Comparison of ENCODE assay signal across 18 cellular contexts in the genomic region with DNA sequence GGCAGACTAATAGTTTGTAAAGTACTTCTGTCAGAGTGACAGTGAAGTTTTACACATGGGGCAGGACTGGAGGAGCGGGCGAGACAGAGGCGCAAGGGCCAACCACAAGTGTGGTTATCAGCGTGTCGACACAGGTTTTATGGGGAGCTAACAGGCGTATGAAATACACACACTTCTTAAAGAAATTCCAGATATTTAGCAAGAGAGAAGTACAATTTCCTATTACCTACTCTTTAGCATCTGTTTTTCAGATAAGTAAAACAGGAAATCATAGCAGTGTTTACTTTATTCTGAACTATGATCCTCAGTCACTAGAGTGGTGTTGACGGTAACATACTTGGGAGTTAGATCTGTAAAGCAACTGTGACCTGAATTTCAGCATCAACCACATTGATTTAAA. TPM values are rescaled to one million over a fixed set of nuclear protein-coding genes. Genes with fewer than 3 reads are reported as not detected.
A peak's percentile ranks its signal among the peaks of the same experiment; 100 is the strongest.
DNase-seq lines count a peak whose midpoint lies in the region; ATAC-seq and TF ChIP-seq lines count a peak whose summit lies in the region.
"Had no signal": no experiment of that assay in that cellular context is flagged by ENCODE, and none has a peak within 500 bp of the region (broad histone marks: within the 10 kb centered on the region; RNA-seq: fewer than 3 reads in every experiment).

No MANE protein-coding gene starts in this region.

- no peak for TF ChIP-seq POLR2A in body of pancreas (IDR thresholded peaks at IDR 0.05)

- no peak overlapping the region for H3K4me2 ChIP-seq in DND-41 (ENCODE audit: insufficient read depth, low read length)

- peak; percentile 43 to 52 for TF ChIP-seq RAD21 in liver (IDR thresholded peaks at IDR 0.05)

- TF ChIP-seq CTCF in DND-41 (IDR thresholded peaks at IDR 0.05; ENCODE audit: borderline replicate concordance, extremely low read depth, low read length, poor library complexity, severe bottlenecking) (no peak), liver (IDR thresholded peaks at IDR 0.05; ENCODE audit: low read depth, low read length, missing input control) (no peak), body of pancreas (IDR thresholded peaks at IDR 0.05) (no peak)

- intact Hi-C loops in sciatic nerve (cut with DNase I) = no loop called here
- intact Hi-C loops in body of pancreas (cut with DNase I) = no loop called here

- no peaks in the 10 kb centered on the region for H4K20me1 ChIP-seq in DND-41 (ENCODE audit: insufficient read depth, low read length)

- DNase-seq in DND-41 (peak; percentile 33), NOMO-1 treated with DMSO at 0.1 percent for 48 hours (lab: John Stamatoyannopoulos, UW; ENCODE audit: unreplicated experiment) (peak; percentile 85), amniotic epithelial cell (ENCODE audit: low read depth) (peak; percentile 38), sciatic nerve (ENCODE audit: low spot score) (no peak), dedifferentiated amniotic fluid mesenchymal stem cell (ENCODE audit: extremely low spot score) (no peak), body of pancreas (no peak)
- DNase-seq: cerebellar nuclear complex, foreskin fibroblast, NCI-H2029 treated with DMSO at 0.1 percent for 48 hours, NCI-H524 had no signal

- no peaks in the 10 kb centered on the region for H3K79me2 ChIP-seq in DND-41 (ENCODE audit: insufficient read depth, low read length)

- no peak overlapping the region for H3K4me3 ChIP-seq in DND-41 (ENCODE audit: low read depth in 1 of 2, low read length in 2 of 2)
- no peak overlapping the region for H3K4me3 ChIP-seq in liver (ENCODE audit: low read depth in 1 of 3, low read length in 3 of 3)
- H3K4me3 ChIP-seq in body of pancreas = no peak overlapping the region

- H2AFZ ChIP-seq in DND-41 (ENCODE audit: low read depth, low read length) = no peak overlapping the region

- H3K4me1 ChIP-seq in DND-41 (ENCODE audit: insufficient read depth, low read length) (no peaks in the 10 kb centered on the region; the same call in 1 of the 2 replicates), liver (ENCODE audit: control insufficient read depth in 4 of 4, insufficient read depth in 4 of 4, low read length in 3 of 4) (peaks cover 3 to 10% (median 5%) of the 10 kb centered on the region in 4 donors), body of pancreas (no peaks in the 10 kb centered on the region)

- H3K9me3 ChIP-seq in DND-41 (ENCODE audit: insufficient read depth, low read length, severe bottlenecking) (no peaks in the 10 kb centered on the region), liver (ENCODE audit: control insufficient read depth in 4 of 4, low read length in 3 of 4) (no peaks in the 10 kb centered on the region), body of pancreas (no peaks in the 10 kb centered on the region)

- no peak overlapping the region for H3K27ac ChIP-seq in DND-41 (ENCODE audit: low read length)
- H3K27ac ChIP-seq in liver (ENCODE audit: low read depth in 1 of 2, low read length in 2 of 2) = peak overlapping the region; percentile 56 to 61
- H3K27ac ChIP-seq in body of pancreas = no peak overlapping the region

- no peaks in the 10 kb centered on the region for H3K36me3 ChIP-seq in DND-41 (ENCODE audit: insufficient read depth, low read length)
- H3K36me3 ChIP-seq in liver (ENCODE audit: control insufficient read depth in 4 of 4, insufficient read depth in 3 of 4, low read depth in 1 of 4, low read length in 3 of 4) = no peaks in the 10 kb centered on the region
- H3K36me3 ChIP-seq in body of pancreas (replicated peaks in 1 of 2; ENCODE audit: insufficient read depth in 1 of 2, low read depth in 2 of 2) = no peaks in the 10 kb centered on the region

- 38% methylated on average over 7 of the region's 7 CpGs for WGBS in liver
- 61 to 67% methylated on average over 7 of the region's 7 CpGs for WGBS in body of pancreas, 2 donors

- ATAC-seq in DND-41 (ENCODE audit: insufficient read depth, low read depth) = peak; percentile 77
- no peak for ATAC-seq in HG03565 (IDR thresholded peaks at IDR 0.05; ENCODE audit: unreplicated experiment)
- ATAC-seq in sciatic nerve = no peak
- no peak for ATAC-seq in body of pancreas
- ATAC-seq: activated T-helper 17 cell treated with anti-CD3 and anti-CD28 coated beads, Interleukin-2, amount 50 U/mL, for 72 hours; Panc1 had no signal

- H3K9ac ChIP-seq in DND-41 (ENCODE audit: low read depth, low read length) (no peak overlapping the region), liver (ENCODE audit: low read depth in 1 of 2, low read length in 2 of 2) (peak overlapping the region in 1 of 2 donors; percentile 30)

- H3K27me3 ChIP-seq in DND-41 (ENCODE audit: insufficient read depth, low read length, poor library complexity) (no peaks in the 10 kb centered on the region), liver (ENCODE audit: control insufficient read depth in 4 of 4, insufficient read depth in 4 of 4, low read length in 3 of 4) (no peaks in the 10 kb centered on the region), body of pancreas (no peaks in the 10 kb centered on the region)

TF ChIP-seq in liver, 16 proteins besides CTCF, POLR2A, EP300 and RAD21:
- TF ChIP-seq, protein P1, sequence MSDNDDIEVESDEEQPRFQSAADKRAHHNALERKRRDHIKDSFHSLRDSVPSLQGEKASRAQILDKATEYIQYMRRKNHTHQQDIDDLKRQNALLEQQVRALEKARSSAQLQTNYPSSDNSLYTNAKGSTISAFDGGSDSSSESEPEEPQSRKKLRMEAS (IDR thresholded peaks at IDR 0.05) = peak; percentile 53
- TF ChIP-seq HNF4A (conservative IDR thresholded peaks at IDR 0.05) = peak; percentile 91 to 92
- peak in 1 of 2 donors; percentile 33 for TF ChIP-seq GABPA (IDR thresholded peaks at IDR 0.05 in 1 of 2, conservative IDR thresholded peaks at IDR 0.05 in 1 of 2)
- TF ChIP-seq JUND (IDR thresholded peaks at IDR 0.05) = peak; percentile 55 to 78
- TF ChIP-seq FOXA2 (IDR thresholded peaks at IDR 0.05) = peak; percentile 96
- TF ChIP-seq FOXA1 (IDR thresholded peaks at IDR 0.05) = peak; percentile 87
- peak; percentile 36 for TF ChIP-seq YY1 (IDR thresholded peaks at IDR 0.05)
- TF ChIP-seq, protein P2, sequence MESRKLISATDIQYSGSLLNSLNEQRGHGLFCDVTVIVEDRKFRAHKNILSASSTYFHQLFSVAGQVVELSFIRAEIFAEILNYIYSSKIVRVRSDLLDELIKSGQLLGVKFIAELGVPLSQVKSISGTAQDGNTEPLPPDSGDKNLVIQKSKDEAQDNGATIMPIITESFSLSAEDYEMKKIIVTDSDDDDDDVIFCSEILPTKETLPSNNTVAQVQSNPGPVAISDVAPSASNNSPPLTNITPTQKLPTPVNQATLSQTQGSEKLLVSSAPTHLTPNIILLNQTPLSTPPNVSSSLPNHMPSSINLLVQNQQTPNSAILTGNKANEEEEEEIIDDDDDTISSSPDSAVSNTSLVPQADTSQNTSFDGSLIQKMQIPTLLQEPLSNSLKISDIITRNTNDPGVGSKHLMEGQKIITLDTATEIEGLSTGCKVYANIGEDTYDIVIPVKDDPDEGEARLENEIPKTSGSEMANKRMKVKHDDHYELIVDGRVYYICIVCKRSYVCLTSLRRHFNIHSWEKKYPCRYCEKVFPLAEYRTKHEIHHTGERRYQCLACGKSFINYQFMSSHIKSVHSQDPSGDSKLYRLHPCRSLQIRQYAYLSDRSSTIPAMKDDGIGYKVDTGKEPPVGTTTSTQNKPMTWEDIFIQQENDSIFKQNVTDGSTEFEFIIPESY (IDR thresholded peaks at IDR 0.05) = peak; percentile 42
- TF ChIP-seq RXRA (IDR thresholded peaks at IDR 0.05) = peak; percentile 62 to 71
- TF ChIP-seq SP1 (IDR thresholded peaks at IDR 0.05) = peak; percentile 93
- TF ChIP-seq, protein P3, sequence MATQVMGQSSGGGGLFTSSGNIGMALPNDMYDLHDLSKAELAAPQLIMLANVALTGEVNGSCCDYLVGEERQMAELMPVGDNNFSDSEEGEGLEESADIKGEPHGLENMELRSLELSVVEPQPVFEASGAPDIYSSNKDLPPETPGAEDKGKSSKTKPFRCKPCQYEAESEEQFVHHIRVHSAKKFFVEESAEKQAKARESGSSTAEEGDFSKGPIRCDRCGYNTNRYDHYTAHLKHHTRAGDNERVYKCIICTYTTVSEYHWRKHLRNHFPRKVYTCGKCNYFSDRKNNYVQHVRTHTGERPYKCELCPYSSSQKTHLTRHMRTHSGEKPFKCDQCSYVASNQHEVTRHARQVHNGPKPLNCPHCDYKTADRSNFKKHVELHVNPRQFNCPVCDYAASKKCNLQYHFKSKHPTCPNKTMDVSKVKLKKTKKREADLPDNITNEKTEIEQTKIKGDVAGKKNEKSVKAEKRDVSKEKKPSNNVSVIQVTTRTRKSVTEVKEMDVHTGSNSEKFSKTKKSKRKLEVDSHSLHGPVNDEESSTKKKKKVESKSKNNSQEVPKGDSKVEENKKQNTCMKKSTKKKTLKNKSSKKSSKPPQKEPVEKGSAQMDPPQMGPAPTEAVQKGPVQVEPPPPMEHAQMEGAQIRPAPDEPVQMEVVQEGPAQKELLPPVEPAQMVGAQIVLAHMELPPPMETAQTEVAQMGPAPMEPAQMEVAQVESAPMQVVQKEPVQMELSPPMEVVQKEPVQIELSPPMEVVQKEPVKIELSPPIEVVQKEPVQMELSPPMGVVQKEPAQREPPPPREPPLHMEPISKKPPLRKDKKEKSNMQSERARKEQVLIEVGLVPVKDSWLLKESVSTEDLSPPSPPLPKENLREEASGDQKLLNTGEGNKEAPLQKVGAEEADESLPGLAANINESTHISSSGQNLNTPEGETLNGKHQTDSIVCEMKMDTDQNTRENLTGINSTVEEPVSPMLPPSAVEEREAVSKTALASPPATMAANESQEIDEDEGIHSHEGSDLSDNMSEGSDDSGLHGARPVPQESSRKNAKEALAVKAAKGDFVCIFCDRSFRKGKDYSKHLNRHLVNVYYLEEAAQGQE (IDR thresholded peaks at IDR 0.05) = peak; percentile 44
- TF ChIP-seq NR2F2 (IDR thresholded peaks at IDR 0.05) = peak; percentile 32
- TF ChIP-seq TAF1 (conservative IDR thresholded peaks at IDR 0.05) = no peak
- TF ChIP-seq HNF4G (IDR thresholded peaks at IDR 0.05) = peak; percentile 69
- TF ChIP-seq EGR1 (IDR thresholded peaks at IDR 0.05; ENCODE audit: low read depth in 2 of 2) = no peak
- TF ChIP-seq, protein P4, sequence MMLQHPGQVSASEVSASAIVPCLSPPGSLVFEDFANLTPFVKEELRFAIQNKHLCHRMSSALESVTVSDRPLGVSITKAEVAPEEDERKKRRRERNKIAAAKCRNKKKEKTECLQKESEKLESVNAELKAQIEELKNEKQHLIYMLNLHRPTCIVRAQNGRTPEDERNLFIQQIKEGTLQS (IDR thresholded peaks at IDR 0.05) = no peak

RNA-seq across cellular contexts. Expression of a gene that starts 22.5 kb away (rescaled TPM):
- not detected for total RNA-seq in liver
- not detected for polyA plus RNA-seq in liver
- total RNA-seq in sciatic nerve = not detected
- not detected for total RNA-seq in body of pancreas
- total RNA-seq: activated CD8-positive, alpha-beta memory T cell treated with anti-CD3 and anti-CD28 coated beads for 36 hours; activated T-helper 17 cell treated with anti-CD3 and anti-CD28 coated beads, Interleukin-2, amount 50 U/mL, for 72 hours; neural crest cell; renal cortical epithelial cell; subcutaneous adipose tissue had no signal

Comparison
In these comparisons a context has a peak if more than half of its experiments do, and no peak if none do; other contexts are left out.
1. DNase-seq: peak in DND-41 (single experiment), NOMO-1 treated with DMSO at 0.1 percent for 48 hours (single experiment) and amniotic epithelial cell (single experiment); none in sciatic nerve (single experiment), dedifferentiated amniotic fluid mesenchymal stem cell (single experiment) and body of pancreas (0 of 4).
2. H3K27ac ChIP-seq: peak in liver (2 of 2); none in DND-41 (single experiment) and body of pancreas (0 of 4).